In the genomic region with DNA sequence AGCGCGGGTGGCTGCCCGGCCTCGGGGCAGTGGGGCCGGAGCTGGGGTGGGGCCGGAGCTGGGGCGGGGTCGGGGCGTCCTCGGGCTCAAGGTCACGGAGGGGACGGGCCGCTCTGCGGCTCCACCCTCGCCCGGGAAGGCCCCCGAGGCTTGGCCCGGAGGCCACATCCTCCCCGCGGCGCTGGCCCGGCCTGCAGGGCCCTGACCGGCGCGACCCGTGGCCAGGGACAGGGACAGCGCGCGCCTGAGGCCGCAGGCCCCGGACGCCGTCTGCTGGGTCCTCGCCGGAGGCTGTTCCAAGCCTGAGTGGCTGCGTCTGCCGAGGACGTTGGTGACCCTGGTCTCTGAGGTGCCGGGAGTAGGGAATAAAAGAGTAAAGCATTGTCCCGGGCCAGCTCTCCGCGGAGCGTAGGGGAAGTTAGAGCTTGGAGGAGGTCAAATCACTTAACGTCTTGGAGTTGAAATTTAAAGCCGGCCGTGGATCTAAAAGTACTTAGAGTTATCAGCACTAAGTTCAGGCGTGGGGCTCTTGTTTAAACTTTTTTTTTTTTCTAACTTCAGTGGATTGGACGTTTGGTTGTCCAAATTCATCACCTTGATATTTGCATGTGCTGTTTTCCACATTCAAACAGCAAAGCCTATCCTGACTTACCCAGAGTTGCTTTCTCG, we compare ENCODE assay signal across 8 cellular contexts. TPM values are rescaled to one million over a fixed set of nuclear protein-coding genes. Genes with fewer than 3 reads are reported as not detected.
A peak's percentile ranks its signal among the peaks of the same experiment; 100 is the strongest.
DNase-seq lines count a peak whose midpoint lies in the region; TF ChIP-seq lines count a peak whose summit lies in the region.

No MANE protein-coding gene starts in this region.

- TF ChIP-seq CTCF in GM20000 (IDR thresholded peaks at IDR 0.05; ENCODE audit: extremely low read depth, missing control alignments) (no peak), retinal pigment epithelial cell (conservative IDR thresholded peaks at IDR 0.05; ENCODE audit: low read depth, low read length) (no peak)

- DNase-seq in DMS53 treated with DMSO at 0.1 percent for 48 hours (lab: John Stamatoyannopoulos, UW; ENCODE audit: unreplicated experiment) (peak; percentile 50), GM20000 (ENCODE audit: low spot score) (peak; percentile 92), HK-2 (ENCODE audit: unreplicated experiment) (peak; percentile 88), SK-N-DZ (ENCODE audit: low spot score) (peak; percentile 56), anterior cingulate cortex (lab: John Stamatoyannopoulos, UW) (peak in 53 of 58 donors; percentile 13 to 77 (median 53)), hippocampal formation (lab: John Stamatoyannopoulos, UW) (peak; percentile 58 to 75), retinal pigment epithelial cell (ENCODE audit: low read depth) (no peak), NCI-H187 (lab: John Stamatoyannopoulos, UW) (no peak)

- H3K4me3 ChIP-seq in retinal pigment epithelial cell (ENCODE audit: low read length): peak overlapping the region; percentile 76

RNA-seq across cellular contexts. Expression of gene NIPSNAP2, which starts 0.6 kb away (rescaled TPM):
- 62.1 and 69.0 TPM in 2 replicates for polyA plus RNA-seq in SK-N-DZ (2014; cell fraction: cytosol; rRNA removed)
- polyA plus RNA-seq in SK-N-DZ (2014; cell fraction: nucleus; rRNA removed): 51.7 and 56.9 TPM in 2 replicates

RNA-seq across cellular contexts. Expression of gene MRPS17, which starts 13.3 kb away (rescaled TPM):
- polyA plus RNA-seq in SK-N-DZ (2014; cell fraction: cytosol; rRNA removed): 32.9 TPM in 2 replicates
- 10.6 and 11.9 TPM in 2 replicates for polyA plus RNA-seq in SK-N-DZ (2014; cell fraction: nucleus; rRNA removed)

Comparison
In these comparisons a context has a peak if more than half of its experiments do, and no peak if none do; other contexts are left out.
1. DNase-seq: peak in DMS53 treated with DMSO at 0.1 percent for 48 hours (single experiment), GM20000 (single experiment), HK-2 (single experiment), SK-N-DZ (single experiment), anterior cingulate cortex (53 of 58) and hippocampal formation (2 of 2); none in retinal pigment epithelial cell (single experiment) and NCI-H187 (0 of 2).